ENCODE assay signal across 8 cellular contexts in the genomic region with DNA sequence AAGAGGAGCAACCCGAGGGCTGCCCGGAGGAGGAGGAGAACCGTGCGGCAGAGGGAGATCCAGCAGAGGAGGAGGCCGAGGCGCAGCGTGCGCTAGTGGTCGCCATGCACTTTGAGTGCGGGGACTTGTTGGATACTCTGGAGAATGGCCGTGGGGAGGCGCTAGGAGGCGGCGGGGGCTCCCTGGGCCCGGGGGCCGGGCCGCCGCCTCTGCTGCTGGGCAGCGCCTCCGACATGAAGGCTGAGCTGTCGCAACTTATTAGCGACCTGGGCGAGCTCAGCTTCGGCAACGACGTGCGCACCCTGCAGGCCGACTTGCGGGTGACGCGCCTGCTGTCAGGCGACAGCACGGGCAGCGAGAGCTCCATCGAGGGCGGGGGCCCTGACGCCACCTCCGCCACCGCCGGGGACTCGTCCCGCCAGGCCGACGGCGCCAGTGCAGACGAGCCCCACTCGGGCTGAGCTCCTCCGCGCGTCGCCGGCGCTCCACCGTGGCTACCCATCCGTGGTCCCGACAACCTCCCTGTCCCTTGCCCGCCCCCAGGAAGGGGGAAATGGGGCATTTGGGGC. TPM values are rescaled to one million over a fixed set of nuclear protein-coding genes. Genes with fewer than 3 reads are reported as not detected.
DNase-seq lines count a peak whose midpoint lies in the region; ATAC-seq and TF ChIP-seq lines count a peak whose summit lies in the region.

No MANE protein-coding gene starts in this region.

- peaks cover 20% of the 10 kb centered on the region for H3K4me1 ChIP-seq in RWPE2 (ENCODE audit: insufficient read depth, poor library complexity, severe bottlenecking)
- peaks cover 19 to 76% (median 59%) of the 10 kb centered on the region in 9 donors for H3K4me1 ChIP-seq in heart right ventricle
- peaks cover 32% of the 10 kb centered on the region for H3K4me1 ChIP-seq in psoas muscle
- H3K4me1 ChIP-seq in vagina, result peaks cover 46% of the 10 kb centered on the region

- peaks cover 8% of the 10 kb centered on the region for H3K27me3 ChIP-seq in RWPE2 (ENCODE audit: insufficient read depth, poor library complexity, severe bottlenecking)
- H3K27me3 ChIP-seq in heart right ventricle, result no peaks in the 10 kb centered on the region
- H3K27me3 ChIP-seq in psoas muscle (ENCODE audit: insufficient read depth in 3 of 3, low read length in 2 of 3), result no peaks in the 10 kb centered on the region
- H3K27me3 ChIP-seq in vagina, result no peaks in the 10 kb centered on the region

- H3K27ac ChIP-seq in RWPE2 (ENCODE audit: poor library complexity, severe bottlenecking) (no peak overlapping the region), heart right ventricle (peak overlapping the region; percentile 76 to 96 (median 90)), psoas muscle (peak overlapping the region; percentile 69), vagina (peak overlapping the region; percentile 90)

- TF ChIP-seq POLR2A in vagina (IDR thresholded peaks at IDR 0.05), result no peak

- DNase-seq in RWPE2 (ENCODE audit: low spot score) (no peak), heart right ventricle (peak; percentile 62 to 75), psoas muscle (peak; percentile 80 to 83), vagina (ENCODE audit: extremely low spot score in 2 of 2) (no peak), cortex of kidney (lab: John Stamatoyannopoulos, UW) (no peak)
- DNase-seq in activated naive CD4-positive, alpha-beta T cell treated with anti-CD3 and anti-CD28 coated beads, Interleukin-2, amount 50 U/mL, for 16 hours, result peak; percentile 75

- WGBS in heart right ventricle, 2 donors, result 2 to 12% methylated on average over 51 to 57 of the region's 57 CpGs
- 10 to 15% (median 15%) methylated on average over 34 to 57 of the region's 57 CpGs for WGBS in psoas muscle, 3 donors

- H3K9me3 ChIP-seq in RWPE2 (ENCODE audit: severe bottlenecking), result no peaks in the 10 kb centered on the region
- no peaks in the 10 kb centered on the region for H3K9me3 ChIP-seq in heart right ventricle
- no peaks in the 10 kb centered on the region for H3K9me3 ChIP-seq in psoas muscle
- H3K9me3 ChIP-seq in vagina, result no peaks in the 10 kb centered on the region

- intact Hi-C loops in heart right ventricle (cut with DNase I), result loop anchor here in 9 of 10 donors (2.0 to 10.0 kb wide), 20 partner anchors 50 to 837 kb away; no protein-coding TSS in a partner anchor
- intact Hi-C loops in psoas muscle (cut with DNase I), result loop anchor here (5.0 to 10.0 kb wide), 3 partner anchors 85 to 245 kb away; no protein-coding TSS in a partner anchor
- intact Hi-C loops in vagina (cut with DNase I), result loop anchor here (5.0 to 10.0 kb wide), 2 partner anchors 420 to 857 kb away; a partner anchor contains a TSS

- no peaks in the 10 kb centered on the region for H3K36me3 ChIP-seq in RWPE2 (ENCODE audit: low read depth)
- peaks cover 0 to 16% (median 0%) of the 10 kb centered on the region in 9 donors for H3K36me3 ChIP-seq in heart right ventricle
- no peaks in the 10 kb centered on the region for H3K36me3 ChIP-seq in psoas muscle (ENCODE audit: insufficient read depth in 1 of 2, low read depth in 1 of 2)
- no peaks in the 10 kb centered on the region for H3K36me3 ChIP-seq in vagina

- ATAC-seq in HG02973 (IDR thresholded peaks at IDR 0.05; ENCODE audit: unreplicated experiment) (peak; percentile 44), RWPE2 (ENCODE audit: low read depth) (no peak), heart right ventricle (peak; percentile 15 to 54 (median 26)), psoas muscle (peak; percentile 3 to 60 (median 52))

- TF ChIP-seq CTCF in RWPE2 (IDR thresholded peaks at IDR 0.05; ENCODE audit: poor library complexity, severe bottlenecking), result peak; percentile 56
- peak in 8 of 9 donors; percentile 39 to 70 (median 50) for TF ChIP-seq CTCF in heart right ventricle (IDR thresholded peaks at IDR 0.05)
- TF ChIP-seq CTCF in psoas muscle (IDR thresholded peaks at IDR 0.05), result peak; percentile 26
- TF ChIP-seq CTCF in vagina (IDR thresholded peaks at IDR 0.05), result peak in 1 of 3 experiments; percentile 35

- H3K4me3 ChIP-seq in GM08714 (ENCODE audit: low read length) (peak overlapping the region; percentile 64; the same call in 1 of the 2 replicates), RWPE2 (ENCODE audit: severe bottlenecking) (peak overlapping the region; percentile 13), heart right ventricle (peak overlapping the region; percentile 60 to 98 (median 86)), psoas muscle (peak overlapping the region; percentile 79), vagina (peak overlapping the region; percentile 62 to 75)

RNA-seq across cellular contexts. Expression of a gene that starts 2.0 kb away (rescaled TPM):
- 10 to 100 TPM in 9 of 10 donors, 1 to 10 TPM in 1; 9.2 to 61.7 (median 19.8) TPM for total RNA-seq in heart right ventricle
- polyA plus RNA-seq in heart right ventricle, result 10 to 100 TPM in 1 of 2 donors, 1 to 10 TPM in 1; 8.9 to 15.4 TPM
- 1 to 10 TPM; 6.0 to 7.7 (median 6.9) TPM for total RNA-seq in psoas muscle
- 1 to 10 TPM; 4.1 to 6.9 (median 6.8) TPM for polyA plus RNA-seq in psoas muscle
- total RNA-seq in vagina, result 20.4 TPM

RNA-seq across cellular contexts. Expression of a gene that starts 15.7 kb away (rescaled TPM):
- total RNA-seq in heart right ventricle, result 10 to 100 TPM; 11.9 to 22.1 (median 18.9) TPM
- polyA plus RNA-seq in heart right ventricle, result 10 to 100 TPM; 11.3 to 17.9 TPM
- 10 to 100 TPM; 24.8 to 37.5 (median 28.7) TPM for total RNA-seq in psoas muscle
- 10 to 100 TPM; 22.8 to 46.8 (median 43.8) TPM for polyA plus RNA-seq in psoas muscle
- 40.3 TPM for total RNA-seq in vagina

RNA-seq across cellular contexts. Expression of a gene that starts 54.5 kb away (rescaled TPM):
- 1 to 10 TPM; 3.1 to 9.5 (median 4.5) TPM for total RNA-seq in heart right ventricle
- polyA plus RNA-seq in heart right ventricle, result 10 to 100 TPM in 1 of 2 donors, 1 to 10 TPM in 1; 8.2 to 21.9 TPM
- 1 to 10 TPM; 2.0 to 4.4 (median 2.9) TPM for total RNA-seq in psoas muscle
- 1 to 10 TPM; 2.1 to 4.1 (median 3.5) TPM for polyA plus RNA-seq in psoas muscle
- total RNA-seq in vagina, result 11.0 TPM

Comparison
In these comparisons a context has a peak if more than half of its experiments do, and no peak if none do; other contexts are left out.
1. H3K4me3 ChIP-seq: peak in every context shown above with its lines; median percentile 86 in heart right ventricle; 79 in psoas muscle; 68 in vagina; 64 in GM08714; 13 in RWPE2.
2. DNase-seq: peak in activated naive CD4-positive, alpha-beta T cell treated with anti-CD3 and anti-CD28 coated beads, Interleukin-2, amount 50 U/mL, for 16 hours (single experiment), heart right ventricle (2 of 2) and psoas muscle (2 of 2); none in RWPE2 (single experiment), vagina (0 of 2) and cortex of kidney (single experiment).